ENCODE assay signal across 9 cellular contexts in genomic region chr1:199173356-199173755, GRCh38.
DNase-seq lines count a peak whose midpoint lies in the region; ATAC-seq, FAIRE-seq and TF ChIP-seq lines count a peak whose summit lies in the region.
"Had no signal": no experiment of that assay in that cellular context is flagged by ENCODE, and none has a peak within 500 bp of the region (broad histone marks: within the 10 kb centered on the region; RNA-seq: fewer than 3 reads in every experiment).

No MANE protein-coding gene starts in this region.

- no TSS peak for BruUV-seq in Caco-2 (replicated peaks; lab: Mats Ljungman, UMichigan)

- H3K36me3 Mint-ChIP-seq in astrocyte (ENCODE audit: low read depth, unreplicated experiment) (peaks cover 2% of the 10 kb centered on the region), Caco-2 (ENCODE audit: insufficient read depth, unreplicated experiment) (no peaks in the 10 kb centered on the region)

- no peaks in the 10 kb centered on the region for H3K36me3 ChIP-seq in DOHH2 (ENCODE audit: control insufficient read depth, low read length)
- no peaks in the 10 kb centered on the region for H3K36me3 ChIP-seq in astrocyte (ENCODE audit: insufficient read depth, low read length)
- H3K36me3 ChIP-seq in vagina = no peaks in the 10 kb centered on the region
- H3K36me3 ChIP-seq in Caco-2 (ENCODE audit: control insufficient read depth, insufficient read depth, low read length) = no peaks in the 10 kb centered on the region

- H3K27ac ChIP-seq in DOHH2 (ENCODE audit: low read depth, low read length) = no peak overlapping the region
- no peak overlapping the region for H3K27ac ChIP-seq in astrocyte (ENCODE audit: low read depth, low read length)
- H3K27ac ChIP-seq in vagina = no peak overlapping the region
- H3K27ac ChIP-seq: HL-60 had no signal

- no peaks in the 10 kb centered on the region for H3F3A ChIP-seq in DOHH2 (ENCODE audit: control insufficient read depth, insufficient read depth)

- no peak for FAIRE-seq in astrocyte (lab: Jason Lieb, UNC)

- CTCF ChIA-PET in HEK293T (lab: Yijun Ruan, JAX) = interaction anchor here (0.6 kb wide), 1 partner anchor 153 kb away, joined by 3 read pairs; no protein-coding TSS in a partner anchor
- CTCF ChIA-PET in Caco-2 (lab: Charles Lee) = no interaction called here

- POLR2A ChIA-PET in HEK293T (lab: Yijun Ruan, JAX) (no interaction called here), Caco-2 (lab: Charles Lee) (no interaction called here)

- no peaks in the 10 kb centered on the region; the same call in 1 of the 2 replicates for H3K9me2 ChIP-seq in DOHH2 (replicated peaks; ENCODE audit: control insufficient read depth, low read length)

- TF ChIP-seq POLR2A in vagina (IDR thresholded peaks at IDR 0.05) = no peak

- ATAC-seq in GM19467 (IDR thresholded peaks at IDR 0.05; ENCODE audit: unreplicated experiment) (peak; percentile 93), HG03460 (IDR thresholded peaks at IDR 0.05; ENCODE audit: unreplicated experiment) (peak; percentile 95)

- no peaks in the 10 kb centered on the region for H4K20me1 ChIP-seq in DOHH2 (ENCODE audit: control insufficient read depth, insufficient read depth, low read depth, low read length)
- no peaks in the 10 kb centered on the region for H4K20me1 ChIP-seq in astrocyte (ENCODE audit: insufficient read depth, low read length)

- H3K4me2 ChIP-seq in DOHH2 (ENCODE audit: low read length) (peak overlapping the region; percentile 37), astrocyte (ENCODE audit: low read length) (no peak overlapping the region)

- peak overlapping the region; percentile 8; the same call in 1 of the 2 replicates for H3K4me3 ChIP-seq in DOHH2 (ENCODE audit: low read length)
- H3K4me3 ChIP-seq in astrocyte (ENCODE audit: insufficient read depth, low read depth, low read length) = no peak overlapping the region
- H3K4me3 ChIP-seq in vagina = no peak overlapping the region
- no peak overlapping the region for H3K4me3 ChIP-seq in Caco-2 (ENCODE audit: low read depth, low read length)

- H3K9me3 Mint-ChIP-seq in astrocyte (ENCODE audit: unreplicated experiment) (peaks cover 2% of the 10 kb centered on the region), Caco-2 (ENCODE audit: unreplicated experiment) (no peaks in the 10 kb centered on the region)

- H3K4me3 Mint-ChIP-seq in astrocyte (ENCODE audit: unreplicated experiment) = no peak overlapping the region
- H3K4me3 Mint-ChIP-seq in Caco-2 (ENCODE audit: unreplicated experiment) = no peak overlapping the region

- DNase-seq in astrocyte (ENCODE audit: low read depth) = peak; percentile 72
- DNase-seq in vagina (ENCODE audit: extremely low spot score in 2 of 2) = no peak
- no peak for DNase-seq in HEK293T (ENCODE audit: extremely low spot score)
- no peak for DNase-seq in Caco-2
- DNase-seq in effector CD8-positive, alpha-beta T cell (lab: John Stamatoyannopoulos, UW) = no peak

- H3K27ac Mint-ChIP-seq in astrocyte (ENCODE audit: unreplicated experiment) (peak overlapping the region; percentile 96), Caco-2 (ENCODE audit: unreplicated experiment) (no peak overlapping the region)

- no peak overlapping the region for H3K9ac ChIP-seq in astrocyte (ENCODE audit: low read length)

- no peaks in the 10 kb centered on the region for H3K27me3 Mint-ChIP-seq in astrocyte (ENCODE audit: low read depth, unreplicated experiment)
- peaks cover 8% of the 10 kb centered on the region for H3K27me3 Mint-ChIP-seq in Caco-2 (ENCODE audit: insufficient read depth, unreplicated experiment)

- no peak overlapping the region for H2AFZ ChIP-seq in astrocyte (ENCODE audit: low read depth, low read length)

- intact Hi-C loops in vagina (cut with DNase I) = no loop called here
- intact Hi-C loops in Caco-2 (cut with micrococcal nuclease; ENCODE audit: unreplicated experiment) = no loop called here

- H3K4me1 ChIP-seq in DOHH2 (ENCODE audit: control insufficient read depth, low read length) (peaks cover 32% of the 10 kb centered on the region), astrocyte (ENCODE audit: insufficient read depth, low read length) (no peaks in the 10 kb centered on the region), vagina (no peaks in the 10 kb centered on the region), Caco-2 (no peaks in the 10 kb centered on the region)

- H3K79me2 ChIP-seq in DOHH2 (ENCODE audit: control insufficient read depth, low read length) (no peaks in the 10 kb centered on the region), astrocyte (ENCODE audit: insufficient read depth, low read length) (no peaks in the 10 kb centered on the region)

- no peak for TF ChIP-seq CTCF in DOHH2 (IDR thresholded peaks at IDR 0.05; ENCODE audit: low read depth, low read length, poor library complexity, severe bottlenecking)
- TF ChIP-seq CTCF in astrocyte (IDR thresholded peaks at IDR 0.05; ENCODE audit: insufficient read depth, low read depth, low read length) = no peak
- TF ChIP-seq CTCF in vagina (IDR thresholded peaks at IDR 0.05) = no peak
- no peak for TF ChIP-seq CTCF in Caco-2 (IDR thresholded peaks at IDR 0.05; ENCODE audit: insufficient read depth in 1 of 2, low read depth in 1 of 2, low read length in 1 of 2, severe bottlenecking in 1 of 2, unreplicated experiment in 1 of 2)

- H3K9me3 ChIP-seq in DOHH2 (ENCODE audit: control insufficient read depth, insufficient read depth, low read length) (no peaks in the 10 kb centered on the region), astrocyte (ENCODE audit: insufficient read depth, low read depth, low read length) (no peaks in the 10 kb centered on the region), vagina (no peaks in the 10 kb centered on the region), Caco-2 (no peaks in the 10 kb centered on the region)

- H3K27me3 ChIP-seq in DOHH2 (ENCODE audit: control insufficient read depth, low read length) (no peaks in the 10 kb centered on the region), astrocyte (ENCODE audit: insufficient read depth, low read length) (no peaks in the 10 kb centered on the region), vagina (no peaks in the 10 kb centered on the region), Caco-2 (replicated peaks; ENCODE audit: control insufficient read depth, insufficient read depth, low read length) (no peaks in the 10 kb centered on the region)

- H3K4me1 Mint-ChIP-seq in astrocyte (ENCODE audit: low read depth, unreplicated experiment) (peaks cover 28% of the 10 kb centered on the region), Caco-2 (ENCODE audit: low read depth, unreplicated experiment) (no peaks in the 10 kb centered on the region)

TF ChIP-seq in HEK293T, 16 proteins besides CTCF, POLR2A, EP300 and RAD21:
- TF ChIP-seq BHLHE40 (IDR thresholded peaks at IDR 0.05; ENCODE audit: borderline replicate concordance) (no peak), SP1 (IDR thresholded peaks at IDR 0.05) (no peak), CTBP1 (IDR thresholded peaks at IDR 0.05; ENCODE audit: borderline replicate concordance) (no peak), FOXA1 (IDR thresholded peaks at IDR 0.05) (no peak), ZNF384 (IDR thresholded peaks at IDR 0.05) (no peak), L3MBTL2 (conservative IDR thresholded peaks at IDR 0.05) (no peak), FOXK2 (IDR thresholded peaks at IDR 0.05) (no peak), SUZ12 (IDR thresholded peaks at IDR 0.05) (no peak), FOXM1 (IDR thresholded peaks at IDR 0.05; ENCODE audit: borderline replicate concordance) (no peak)
